ENCODE assay signal across 23 cellular contexts in the genomic region with DNA sequence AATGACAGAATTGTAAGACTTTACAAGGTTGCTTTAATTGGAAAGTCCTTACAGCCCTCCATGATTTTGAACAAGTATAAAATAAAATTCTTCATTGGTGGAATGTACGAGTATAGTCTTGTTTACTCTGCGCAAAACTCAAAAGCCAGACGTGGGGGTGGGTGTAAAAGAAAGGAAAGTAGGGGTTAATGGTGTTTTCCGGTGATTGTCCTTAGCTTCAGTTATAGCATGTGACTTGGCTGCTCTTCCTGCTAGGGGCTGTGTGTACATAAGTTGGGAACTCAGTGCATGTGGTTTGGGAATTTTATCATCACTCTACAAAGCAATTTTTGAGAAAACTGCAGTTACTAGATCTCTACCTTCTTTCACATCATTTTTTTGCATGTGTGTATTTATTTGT.
"Had no signal": no experiment of that assay in that cellular context is flagged by ENCODE, and none has a peak within 500 bp of the region (broad histone marks: within the 10 kb centered on the region; RNA-seq: fewer than 3 reads in every experiment).

No MANE protein-coding gene starts in this region.

- H3K9me3 Mint-ChIP-seq: stimulated activated naive B cell treated with anti-CD40 and anti-IgM and Interleukin-4, amounts not matched to agents 10 μg/mL and 1 μg/mL and 100 μg/mL, for 72 hours; stimulated activated naive CD8-positive, alpha-beta T cell treated with anti-CD3 and anti-CD28 coated beads, Interleukin-15, amount 100 ng/mL, for 72 hours had no signal

- H3K4me1 Mint-ChIP-seq: naive B cell had no signal

- H3K27me3 ChIP-seq: gastroesophageal sphincter, sigmoid colon, testis, tibial nerve, upper lobe of right lung had no signal

- H2AFZ ChIP-seq: parathyroid adenoma had no signal

- H3K4me3 ChIP-seq: gastroesophageal sphincter, left ventricle myocardium inferior, lower lobe of right lung, prostate gland, sigmoid colon, skin epidermis, testis, tibial nerve, upper lobe of right lung had no signal

- H3K36me3 Mint-ChIP-seq: immature natural killer cell; naive B cell; stimulated activated naive B cell treated with anti-CD40 and anti-IgM and Interleukin-4, amounts not matched to agents 10 μg/mL and 1 μg/mL and 100 μg/mL, for 72 hours had no signal

- DNase-seq: caudate nucleus; foreskin fibroblast; immature natural killer cell; left ventricle myocardium inferior; lower lobe of right lung; mesenchymal stem cell; naive B cell; retina; sigmoid colon; stimulated activated CD4-positive, alpha-beta T cell treated with anti-CD3 and anti-CD28 coated beads, Interleukin-2, amount 100 ng/mL, for 24 hours; stimulated activated CD4-positive, alpha-beta T cell treated with anti-CD3 and anti-CD28 coated beads, Interleukin-4, amount 100 ng/mL, for 4 hours; stimulated activated naive B cell treated with anti-CD40 and anti-IgM and Interleukin-4, amounts not matched to agents 10 μg/mL and 1 μg/mL and 100 μg/mL, for 72 hours; stimulated activated naive CD8-positive, alpha-beta T cell treated with anti-CD3 and anti-CD28 coated beads, Interleukin-15, amount 100 ng/mL, for 72 hours; testis; upper lobe of right lung had no signal

- ATAC-seq: esophagus mucosa; gastroesophageal sphincter; lower lobe of right lung; stimulated activated naive B cell treated with anti-CD40 and anti-IgM and Interleukin-4, amounts not matched to agents 10 μg/mL and 1 μg/mL and 100 μg/mL, for 72 hours; stimulated activated naive CD8-positive, alpha-beta T cell treated with anti-CD3 and anti-CD28 coated beads, Interleukin-15, amount 100 ng/mL, for 72 hours; upper lobe of right lung had no signal

- H3K9me3 ChIP-seq: gastroesophageal sphincter, left ventricle myocardium inferior, lower lobe of right lung, prostate gland, sigmoid colon, testis, tibial nerve, upper lobe of right lung had no signal

- H3K27ac Mint-ChIP-seq: immature natural killer cell; naive B cell; stimulated activated naive B cell treated with anti-CD40 and anti-IgM and Interleukin-4, amounts not matched to agents 10 μg/mL and 1 μg/mL and 100 μg/mL, for 72 hours; stimulated activated naive CD8-positive, alpha-beta T cell treated with anti-CD3 and anti-CD28 coated beads, Interleukin-15, amount 100 ng/mL, for 72 hours had no signal

- FAIRE-seq: keratinocyte had no signal

- H3K4me1 ChIP-seq: parathyroid adenoma, prostate gland, testis had no signal

- H3K27ac ChIP-seq: gastroesophageal sphincter, left ventricle myocardium inferior, lower lobe of right lung, parathyroid adenoma, prostate gland, sigmoid colon, skin epidermis, testis, tibial nerve, upper lobe of right lung had no signal

- H3K9ac ChIP-seq: parathyroid adenoma had no signal

- H3K4me3 Mint-ChIP-seq: immature natural killer cell; naive B cell; nephron; stimulated activated naive B cell treated with anti-CD40 and anti-IgM and Interleukin-4, amounts not matched to agents 10 μg/mL and 1 μg/mL and 100 μg/mL, for 72 hours; stimulated activated naive CD8-positive, alpha-beta T cell treated with anti-CD3 and anti-CD28 coated beads, Interleukin-15, amount 100 ng/mL, for 72 hours had no signal

- H3K79me2 ChIP-seq: parathyroid adenoma had no signal

- H3K36me3 ChIP-seq: gastroesophageal sphincter, left ventricle myocardium inferior, lower lobe of right lung, prostate gland, sigmoid colon, tibial nerve, upper lobe of right lung had no signal
